ENCODE assay signal across 12 cellular contexts in the genomic region with DNA sequence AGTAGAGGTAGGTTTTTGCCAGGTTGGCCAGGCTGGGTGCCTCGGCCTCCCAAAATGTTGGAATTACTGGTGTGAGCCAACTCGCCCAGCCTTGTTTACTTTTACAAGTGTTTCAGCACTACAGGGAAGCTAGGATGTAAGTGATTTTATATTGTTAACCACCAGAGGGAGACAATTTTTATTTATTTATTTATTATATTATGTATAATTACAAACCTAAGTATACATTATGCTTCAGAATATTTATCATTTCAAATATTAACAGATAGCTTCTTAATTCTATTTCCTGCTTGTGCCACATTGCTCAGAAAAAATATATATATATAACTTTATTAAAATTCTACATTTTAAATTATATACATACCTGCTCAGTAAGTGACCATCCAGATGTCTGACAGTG. TPM values are rescaled to one million over a fixed set of nuclear protein-coding genes. Genes with fewer than 3 reads are reported as not detected.
DNase-seq lines count a peak whose midpoint lies in the region; ATAC-seq, FAIRE-seq and TF ChIP-seq lines count a peak whose summit lies in the region.
"Had no signal": no experiment of that assay in that cellular context is flagged by ENCODE, and none has a peak within 500 bp of the region (broad histone marks: within the 10 kb centered on the region; RNA-seq: fewer than 3 reads in every experiment).

No MANE protein-coding gene starts in this region.

- H4K20me1 ChIP-seq in IMR-90 (ENCODE audit: insufficient read depth, low read length) (no peaks in the 10 kb centered on the region), GM12878 (ENCODE audit: control insufficient read depth, insufficient read depth) (no peaks in the 10 kb centered on the region)

- H3K36me3 ChIP-seq in IMR-90 (ENCODE audit: control insufficient read depth, insufficient read depth, low read length) (peaks cover 18% of the 10 kb centered on the region), GM12878 (ENCODE audit: control insufficient read depth in 2 of 2, insufficient read depth in 2 of 2, low read length in 1 of 2) (peaks cover 0 to 2% of the 10 kb centered on the region in 2 experiments; a peak in 1 of 4 replicates), colonic mucosa (no peaks in the 10 kb centered on the region)

- no peaks in the 10 kb centered on the region for H3K27me3 ChIP-seq in IMR-90 (ENCODE audit: control insufficient read depth, insufficient read depth, low read length)
- no peaks in the 10 kb centered on the region for H3K27me3 ChIP-seq in GM12878 (replicated peaks in 1 of 2; ENCODE audit: control insufficient read depth in 2 of 2, insufficient read depth in 2 of 2, low read length in 1 of 2)
- H3K27me3 ChIP-seq in colonic mucosa = no peaks in the 10 kb centered on the region

- no peak overlapping the region for H4K91ac ChIP-seq in IMR-90 (ENCODE audit: insufficient read depth, low read depth, low read length)

- no peak overlapping the region for H2BK120ac ChIP-seq in IMR-90 (ENCODE audit: low read depth, low read length)

- no peaks in the 10 kb centered on the region; a peak in 1 of 4 replicates for H3K79me1 ChIP-seq in IMR-90 (ENCODE audit: low read depth in 1 of 2, low read length in 2 of 2)

- TF ChIP-seq EP300 in GM12878 (IDR thresholded peaks at IDR 0.05; ENCODE audit: borderline replicate concordance in 1 of 2, control insufficient read depth in 1 of 2, low read depth in 2 of 2, low read length in 2 of 2) = no peak

- H4K5ac ChIP-seq in IMR-90 (ENCODE audit: low read depth, low read length) = no peak overlapping the region

- H3K18ac ChIP-seq in IMR-90 (ENCODE audit: low read depth, low read length) = no peak overlapping the region

- BruUV-seq in IMR-90 (replicated peaks; lab: Mats Ljungman, UMichigan) = no TSS peak
- no TSS peak for BruUV-seq in GM12878 (replicated peaks; lab: Mats Ljungman, UMichigan)

- RAD21 ChIA-PET in GM12878 (lab: Charles Lee; ENCODE audit: unreplicated experiment) = no interaction called here

- WGBS in IMR-90 (ENCODE audit: extremely low coverage in 2 of 2, insufficient read length in 1 of 2), 2 experiments = no CpG with 5 or more reads among the region's 2 CpGs
- 68% methylated on average over 2 of the region's 2 CpGs for WGBS in GM12878 (ENCODE audit: insufficient coverage, insufficient replicate concordance, low lambda C conversion rate, missing lambda C conversion rate)

- TF ChIP-seq RAD21 in IMR-90 (IDR thresholded peaks at IDR 0.05; ENCODE audit: low read length) = no peak
- no peak for TF ChIP-seq RAD21 in GM12878 (IDR thresholded peaks at IDR 0.05; ENCODE audit: insufficient read depth, low read depth, low read length)

- DNase-seq in COLO829 (ENCODE audit: low spot score) (peak; percentile 17), IMR-90 (no peak), GM12878 (ENCODE audit: low read depth, low spot score) (no peak), lung microvascular endothelial cell (ENCODE audit: low read depth in 2 of 2) (peak; percentile 7 to 17), hypothalamus (lab: John Stamatoyannopoulos, UW) (no peak), colonic mucosa (no peak)
- DNase-seq: activated effector memory CD4-positive, alpha-beta T cell treated with anti-CD3 and anti-CD28 coated beads, Interleukin-2, amount 50 U/mL, for 16 hours; MV-4-11; occipital lobe had no signal

- H4K8ac ChIP-seq in IMR-90 (ENCODE audit: low read depth in 2 of 2, low read length in 2 of 2) = no peak overlapping the region

- in situ Hi-C loops in IMR-90 (cut with MboI; ENCODE audit: low sequenced_read_pairs) (no loop called here), GM12878 (cut with MboI) (no loop called here)

- no peak overlapping the region for H2AK9ac ChIP-seq in IMR-90 (replicated peaks; ENCODE audit: low read depth, low read length, poor library complexity)

- H3K4me1 ChIP-seq in IMR-90 (ENCODE audit: control insufficient read depth, insufficient read depth, low read length) (no peaks in the 10 kb centered on the region), GM12878 (ENCODE audit: control insufficient read depth, insufficient read depth, low read length) (no peaks in the 10 kb centered on the region; the same call in 1 of the 2 replicates), colonic mucosa (no peaks in the 10 kb centered on the region)

- H2BK5ac ChIP-seq in IMR-90 (ENCODE audit: low read depth, low read length, poor library complexity, severe bottlenecking) = no peak overlapping the region

- dilution Hi-C loops in IMR-90 (cut with HindIII; ENCODE audit: low sequenced_read_pairs, unreplicated experiment) = no loop called here

- H3K23ac ChIP-seq in IMR-90 (ENCODE audit: low read depth, low read length) = no peak overlapping the region

- FAIRE-seq in GM12878 (lab: Jason Lieb, UNC) = no peak

- H3K27ac ChIP-seq in IMR-90 (ENCODE audit: insufficient read depth, low read length) = no peak overlapping the region
- no peak overlapping the region for H3K27ac ChIP-seq in GM12878 (ENCODE audit: control insufficient read depth, insufficient read depth)
- no peak overlapping the region for H3K27ac ChIP-seq in colonic mucosa

- no peak overlapping the region for H3K14ac ChIP-seq in IMR-90 (replicated peaks; ENCODE audit: low read depth, low read length)

- no peak overlapping the region for H3K56ac ChIP-seq in IMR-90 (ENCODE audit: extremely low read depth, insufficient read depth, low read length)

- H3K9me3 ChIP-seq in IMR-90 (ENCODE audit: control insufficient read depth, insufficient read depth, low read length) (no peaks in the 10 kb centered on the region), GM12878 (replicated peaks; ENCODE audit: control insufficient read depth, insufficient read depth, low read length) (no peaks in the 10 kb centered on the region), colonic mucosa (no peaks in the 10 kb centered on the region)

- TF ChIP-seq CTCF in IMR-90 (conservative IDR thresholded peaks at IDR 0.05; ENCODE audit: low read depth, low read length) = 0 out of 2 replicates have a peak, but pooled peaks have one; percentile 26
- TF ChIP-seq CTCF in GM12878 (IDR thresholded peaks at IDR 0.05 in 2 of 3, conservative IDR thresholded peaks at IDR 0.05 in 1 of 3; ENCODE audit: control insufficient read depth in 2 of 3, extremely low read depth in 1 of 3, insufficient read depth in 1 of 3, low read depth in 3 of 3, low read length in 3 of 3) = peak in 2 of 3 experiments; percentile 15 to 24; a peak in 1 of 6 replicates
- TF ChIP-seq CTCF in colonic mucosa (IDR thresholded peaks at IDR 0.05) = no peak

- H3K4me3 ChIP-seq in IMR-90 (ENCODE audit: insufficient read depth, low read depth, low read length) = no peak overlapping the region
- H3K4me3 ChIP-seq in GM12878 = no peak overlapping the region
- no peak overlapping the region for H3K4me3 ChIP-seq in colonic mucosa

- no peak for TF ChIP-seq POLR2A in IMR-90 (IDR thresholded peaks at IDR 0.05; ENCODE audit: low read depth, low read length)
- no peak for TF ChIP-seq POLR2A in GM12878 (IDR thresholded peaks at IDR 0.05; ENCODE audit: low read depth, low read length)

- intact Hi-C loops in IMR-90 (cut with micrococcal nuclease) = no loop called here
- intact Hi-C loops in GM12878 (cut with micrococcal nuclease; ENCODE audit: unreplicated experiment) = no loop called here
- intact Hi-C loops in colonic mucosa (cut with DNase I) = no loop called here

- H2AFZ ChIP-seq in IMR-90 (replicated peaks; ENCODE audit: low read length, poor library complexity) = no peak overlapping the region
- H2AFZ ChIP-seq in GM12878 (ENCODE audit: control insufficient read depth, low read depth, low read length) = no peak overlapping the region

- no peak overlapping the region for H2BK20ac ChIP-seq in IMR-90 (ENCODE audit: low read depth, low read length)

- H3K79me2 ChIP-seq in GM12878 (ENCODE audit: control insufficient read depth, insufficient read depth, low read length) = no peaks in the 10 kb centered on the region

- SMC1A ChIA-PET in GM12878 (lab: Charles Lee; ENCODE audit: uncharacterized antibody, unreplicated experiment) = interaction anchor here (1.4 kb wide), 1 partner anchor 9 kb away, joined by 5 read pairs; no protein-coding TSS in a partner anchor

- no peak overlapping the region for H2BK15ac ChIP-seq in IMR-90 (ENCODE audit: low read depth, low read length)

- H3K9me1 ChIP-seq in IMR-90 (ENCODE audit: insufficient read depth, low read length) = no peaks in the 10 kb centered on the region; the same call in 1 of the 2 replicates

- H3K4me2 ChIP-seq in IMR-90 (ENCODE audit: low read depth, low read length) (no peak overlapping the region), GM12878 (ENCODE audit: control insufficient read depth, insufficient read depth) (no peak overlapping the region)

- H3K9ac ChIP-seq in IMR-90 (ENCODE audit: low read depth, low read length) = no peak overlapping the region
- no peak overlapping the region for H3K9ac ChIP-seq in GM12878 (ENCODE audit: control insufficient read depth, insufficient read depth, low read length)
- H3K9ac ChIP-seq in colonic mucosa (ENCODE audit: low read depth in 2 of 2, low read length in 2 of 2) = no peak overlapping the region

- H3K4ac ChIP-seq in IMR-90 (ENCODE audit: low read depth, low read length) = no peak overlapping the region

- no peak for ATAC-seq in IMR-90 (ENCODE audit: low read depth)
- ATAC-seq in GM12878 = 0 out of 3 replicates have a peak, but pooled peaks have one; percentile 46
- ATAC-seq in GM18861 (IDR thresholded peaks at IDR 0.05; ENCODE audit: unreplicated experiment) = no peak
- ATAC-seq in activated CD4-positive, CD25-positive, alpha-beta regulatory T cell treated with anti-CD3 and anti-CD28 coated beads, Interleukin-2, amount 50 U/mL, for 24 hours = no peak

- no peak overlapping the region for H2AK5ac ChIP-seq in IMR-90 (ENCODE audit: low read depth, low read length)

- CTCF ChIA-PET in IMR-90 (lab: Yijun Ruan, JAX) (no interaction called here), GM12878 (lab: Yijun Ruan, JAX) (interaction anchor here (0.9 to 1.3 kb wide), 4 partner anchors 9 to 15 kb away, joined by 3 to 7 read pairs (median 4); no protein-coding TSS in a partner anchor)

- POLR2A ChIA-PET in IMR-90 (lab: Charles Lee; ENCODE audit: unreplicated experiment) (no interaction called here), GM12878 (lab: Charles Lee) (no interaction called here)

RNA-seq across cellular contexts. Expression of gene MMUT, which starts 9.8 kb away (rescaled TPM):
- total RNA-seq in IMR-90 (2012; rRNA removed) = 11.7 and 15.3 TPM in 2 replicates
- 8.3 and 10.6 TPM in 2 replicates for polyA plus RNA-seq in IMR-90 (2012; rRNA removed)
- 1.5 and 2.3 TPM in 2 replicates for polyA plus RNA-seq in IMR-90 (2012; cell fraction: cytosol; rRNA removed)
- 1.0 and 7.7 TPM in 2 replicates for polyA plus RNA-seq in IMR-90 (2012; cell fraction: nucleus; rRNA removed; ENCODE audit: low replicate concordance)
- 10.4 and 10.7 TPM in 2 replicates for total RNA-seq in GM12878 (2013; cell fraction: nucleolus; rRNA removed)
- total RNA-seq in GM12878 (2014; rRNA removed) = 6.4 and 6.6 TPM in 2 replicates
- 12.2 and 12.9 TPM in 2 replicates for total RNA-seq in GM12878 (2014; rRNA removed; fragmentation: Illumina TruSeq; extraction: Trizol)
- 11.1 and 12.0 TPM in 2 replicates for total RNA-seq in GM12878 (2021)
- polyA plus RNA-seq in GM12878 (2011; ENCODE audit: low read depth) = 8.2 TPM
- polyA plus RNA-seq in GM12878 (2011; rRNA removed) = 15.3 and 24.6 TPM in 2 replicates
- 4.5 and 5.1 TPM in 2 replicates for polyA plus RNA-seq in GM12878 (2011; cell fraction: cytosol; rRNA removed)
- polyA plus RNA-seq in GM12878 (2011; cell fraction: nucleus; rRNA removed) = 25.8 and 41.6 TPM in 2 replicates
- polyA plus RNA-seq in GM12878 (2012) = 9.4 and 11.9 TPM in 2 replicates
- 13.1 and 15.5 TPM in 2 replicates for polyA plus RNA-seq in GM12878 (2014; fragmentation: Illumina TruSeq; extraction: Trizol)
- polyA plus RNA-seq in GM12878 (2014; fragmentation: Nextera tagmentation; extraction: Ambion mirVana) = 10 to 100 TPM; 13.8 to 14.4 TPM
- 7.9 and 10.1 TPM in 2 replicates for polyA plus RNA-seq in GM12878 (2014; rRNA removed)
- polyA plus RNA-seq in GM12878 (2016; fragmentation: Nextera tagmentation; extraction: Ambion mirVana) = 10 to 100 TPM; 20.7 to 21.5 TPM
- polyA minus RNA-seq in GM12878 (2011; rRNA and poly(A)+ RNA removed) = 10.7 and 12.1 TPM in 2 replicates
- 2.8 and 3.3 TPM in 2 replicates for polyA minus RNA-seq in GM12878 (2011; cell fraction: cytosol; rRNA and poly(A)+ RNA removed)
- 8.6 and 11.5 TPM in 2 replicates for polyA minus RNA-seq in GM12878 (2011; cell fraction: nucleus; rRNA and poly(A)+ RNA removed)
- total RNA-seq in lung microvascular endothelial cell = 10.2 and 10.9 TPM in 2 replicates
- total RNA-seq in colonic mucosa = 10 to 100 TPM; 23.2 to 56.5 TPM

RNA-seq across cellular contexts. Expression of gene CENPQ, which starts 9.9 kb away (rescaled TPM):
- total RNA-seq in IMR-90 (2012; rRNA removed) (2.2 and 5.8 TPM in 2 replicates), GM12878 (2014; rRNA removed) (9.6 and 11.6 TPM in 2 replicates), GM12878 (2014; rRNA removed; fragmentation: Illumina TruSeq; extraction: Trizol) (15.9 and 16.8 TPM in 2 replicates), GM12878 (2021) (9.6 and 10.8 TPM in 2 replicates), lung microvascular endothelial cell (2.0 TPM in 2 replicates), colonic mucosa (1 to 10 TPM; 3.7 to 3.9 TPM)
- polyA plus RNA-seq in IMR-90 (2012; rRNA removed) (3.2 and 3.7 TPM in 2 replicates), GM12878 (2011; rRNA removed) (17.7 and 34.4 TPM in 2 replicates), GM12878 (2014; fragmentation: Illumina TruSeq; extraction: Trizol) (18.7 and 21.7 TPM in 2 replicates), GM12878 (2014; fragmentation: Nextera tagmentation; extraction: Ambion mirVana) (10 to 100 TPM; 23.6 to 34.2 TPM), GM12878 (2014; rRNA removed) (6.9 and 7.4 TPM in 2 replicates), GM12878 (2016; fragmentation: Nextera tagmentation; extraction: Ambion mirVana) (10 to 100 TPM; 17.8 to 19.0 TPM)
- polyA plus RNA-seq in IMR-90 (2012; cell fraction: cytosol; rRNA removed) = 0.25 and 0.35 TPM in 2 replicates
- 0.10 and 0.94 TPM in 2 replicates for polyA plus RNA-seq in IMR-90 (2012; cell fraction: nucleus; rRNA removed; ENCODE audit: low replicate concordance)
- 5.4 TPM in 2 replicates for total RNA-seq in GM12878 (2013; cell fraction: nucleolus; rRNA removed)
- polyA plus RNA-seq in GM12878 (2011; ENCODE audit: low read depth) = 3.4 TPM
- 4.0 and 4.8 TPM in 2 replicates for polyA plus RNA-seq in GM12878 (2011; cell fraction: cytosol; rRNA removed)
- 8.3 and 9.4 TPM in 2 replicates for polyA plus RNA-seq in GM12878 (2011; cell fraction: nucleus; rRNA removed)
- polyA plus RNA-seq in GM12878 (2012) = 7.5 and 9.1 TPM in 2 replicates
- 4.3 and 5.4 TPM in 2 replicates for polyA minus RNA-seq in GM12878 (2011; rRNA and poly(A)+ RNA removed)
- 1.3 and 2.6 TPM in 2 replicates for polyA minus RNA-seq in GM12878 (2011; cell fraction: cytosol; rRNA and poly(A)+ RNA removed)
- polyA minus RNA-seq in GM12878 (2011; cell fraction: nucleus; rRNA and poly(A)+ RNA removed) = 1.6 and 2.6 TPM in 2 replicates

RNA-seq across cellular contexts. Expression of gene GLYATL3, which starts 46.5 kb away (rescaled TPM):
- not detected in 2 replicates for total RNA-seq in IMR-90 (2012; rRNA removed)
- polyA plus RNA-seq in IMR-90 (2012; rRNA removed) = not detected in 2 replicates
- polyA plus RNA-seq in IMR-90 (2012; cell fraction: cytosol; rRNA removed) = not detected in 2 replicates
- polyA plus RNA-seq in IMR-90 (2012; cell fraction: nucleus; rRNA removed; ENCODE audit: low replicate concordance) = not detected in 2 replicates
- not detected in 2 replicates for total RNA-seq in GM12878 (2013; cell fraction: nucleolus; rRNA removed)
- total RNA-seq in GM12878 (2014; rRNA removed) = not detected in 2 replicates
- not detected in 2 replicates for total RNA-seq in GM12878 (2014; rRNA removed; fragmentation: Illumina TruSeq; extraction: Trizol)
- not detected in 2 replicates for total RNA-seq in GM12878 (2021)
- polyA plus RNA-seq in GM12878 (2011; ENCODE audit: low read depth) = not detected
- not detected in 2 replicates for polyA plus RNA-seq in GM12878 (2011; rRNA removed)
- polyA plus RNA-seq in GM12878 (2011; cell fraction: cytosol; rRNA removed) = not detected in 2 replicates
- not detected in 2 replicates for polyA plus RNA-seq in GM12878 (2011; cell fraction: nucleus; rRNA removed)
- not detected in 2 replicates for polyA plus RNA-seq in GM12878 (2012)
- not detected in 2 replicates for polyA plus RNA-seq in GM12878 (2014; fragmentation: Illumina TruSeq; extraction: Trizol)
- not detected for polyA plus RNA-seq in GM12878 (2014; fragmentation: Nextera tagmentation; extraction: Ambion mirVana)
- polyA plus RNA-seq in GM12878 (2014; rRNA removed) = not detected in 2 replicates
- polyA plus RNA-seq in GM12878 (2016; fragmentation: Nextera tagmentation; extraction: Ambion mirVana) = not detected
- not detected in 2 replicates for polyA minus RNA-seq in GM12878 (2011; rRNA and poly(A)+ RNA removed)
- not detected in 2 replicates for polyA minus RNA-seq in GM12878 (2011; cell fraction: cytosol; rRNA and poly(A)+ RNA removed)
- not detected in 2 replicates for polyA minus RNA-seq in GM12878 (2011; cell fraction: nucleus; rRNA and poly(A)+ RNA removed)
- total RNA-seq in lung microvascular endothelial cell = not detected in 2 replicates
- total RNA-seq in colonic mucosa = under 1 TPM in 1 of 2 donors, not detected in 1; 0.25 TPM
- total RNA-seq: glomerular endothelial cell, occipital lobe had no signal

Comparison
In these comparisons a context has a peak if more than half of its experiments do, and no peak if none do; other contexts are left out.
1. DNase-seq: peak in COLO829 (single experiment) and lung microvascular endothelial cell (2 of 2); none in IMR-90 (single experiment), GM12878 (single experiment), hypothalamus (0 of 51) and colonic mucosa (single experiment).